In the genomic region with DNA sequence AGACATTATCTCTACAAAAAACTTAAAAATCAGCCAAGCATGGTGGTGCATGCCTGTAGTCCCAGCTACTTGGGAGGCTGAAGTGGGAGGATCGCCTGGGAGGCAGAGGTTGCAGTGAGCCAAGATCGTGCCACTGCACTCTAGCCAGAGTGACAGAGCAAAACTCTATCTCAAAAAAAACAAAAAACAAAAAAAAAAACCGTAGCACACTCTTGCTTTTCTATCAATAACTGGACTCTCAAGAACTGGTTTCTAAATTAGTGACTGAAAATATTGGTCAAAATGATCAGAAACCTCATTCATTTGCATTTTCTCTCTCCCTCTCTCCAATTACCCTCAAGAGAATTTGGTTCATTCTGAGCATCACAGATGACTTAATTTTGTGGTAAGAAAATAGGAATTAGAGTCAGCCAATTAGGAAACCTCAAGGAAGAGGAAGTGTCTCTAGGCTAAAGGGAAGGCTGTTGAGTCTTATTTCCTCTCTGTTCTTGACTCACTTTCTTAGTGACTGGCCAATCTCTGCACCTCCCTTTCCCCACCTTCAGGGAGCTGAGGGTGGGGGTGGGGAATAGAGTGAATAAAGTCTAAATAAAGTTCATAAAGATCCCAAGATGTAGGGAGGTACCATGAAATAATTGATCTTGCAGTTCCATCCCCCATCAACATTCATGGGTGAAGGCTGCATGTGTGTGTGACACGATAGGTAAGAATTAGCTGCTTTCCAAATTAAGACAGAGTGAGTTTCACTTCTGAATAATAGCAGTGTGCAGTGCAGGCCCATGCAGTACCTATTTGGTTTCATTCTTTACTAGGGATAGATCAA, we compare ENCODE assay signal across 8 cellular contexts. TPM values are rescaled to one million over a fixed set of nuclear protein-coding genes. Genes with fewer than 3 reads are reported as not detected.
DNase-seq lines count a peak whose midpoint lies in the region; ATAC-seq and TF ChIP-seq lines count a peak whose summit lies in the region.

No MANE protein-coding gene starts in this region.

- no peak for TF ChIP-seq CTCF in MCF 10A (IDR thresholded peaks at IDR 0.05; ENCODE audit: unreplicated experiment)
- TF ChIP-seq CTCF in breast epithelium (IDR thresholded peaks at IDR 0.05) = no peak
- TF ChIP-seq CTCF in OCI-LY3 (IDR thresholded peaks at IDR 0.05; ENCODE audit: low read depth, low read length) = no peak
- no peak for TF ChIP-seq CTCF in foreskin keratinocyte (conservative IDR thresholded peaks at IDR 0.05)

- peak overlapping the region; percentile 88 for H3K4me2 ChIP-seq in OCI-LY3 (ENCODE audit: low read length)

- intact Hi-C loops in MCF 10A (cut with micrococcal nuclease) (no loop called here), breast epithelium (cut with DNase I; ENCODE audit: low total_unique reads) (no loop called here)

- no peaks in the 10 kb centered on the region for H3K9me3 ChIP-seq in breast epithelium
- H3K9me3 ChIP-seq in OCI-LY3 (ENCODE audit: insufficient read depth, low read length) = no peaks in the 10 kb centered on the region

- in situ Hi-C loops in ACHN (cut with HindIII; ENCODE audit: low pct_ligation_motif_present, low pct_unique_long_range_greater_than_20kb, low sequenced_read_pairs) = no loop called here

- BruUV-seq in MCF 10A (replicated peaks; lab: Mats Ljungman, UMichigan) = no TSS peak

- H3K4me3 ChIP-seq in breast epithelium (no peak overlapping the region), OCI-LY3 (ENCODE audit: low read length) (peak overlapping the region; percentile 62)

- no peaks in the 10 kb centered on the region for H3K79me2 ChIP-seq in OCI-LY3 (ENCODE audit: low read length)

- TF ChIP-seq POLR2A in breast epithelium (IDR thresholded peaks at IDR 0.05) = no peak

- peak overlapping the region in 1 of 2 donors; percentile 67 for H3K27ac ChIP-seq in breast epithelium
- H3K27ac ChIP-seq in OCI-LY3 (ENCODE audit: low read length) = peak overlapping the region; percentile 93
- no peak overlapping the region for H3K27ac ChIP-seq in foreskin keratinocyte

- H3K4me1 ChIP-seq in breast epithelium (no peaks in the 10 kb centered on the region), OCI-LY3 (ENCODE audit: low read length) (peaks cover 53% of the 10 kb centered on the region), foreskin keratinocyte (peaks cover 8% of the 10 kb centered on the region)

- POLR2A ChIA-PET in MCF 10A (lab: Yijun Ruan, JAX) = interaction anchor here (0.7 kb wide), 1 partner anchor 49 kb away, joined by 3 read pairs; no protein-coding TSS in a partner anchor

- CTCF ChIA-PET in MCF 10A (lab: Yijun Ruan, JAX) = interaction anchor here (0.6 to 3.4 kb wide), 6 partner anchors 51 to 184 kb away, joined by 3 to 11 read pairs (median 4); no protein-coding TSS in a partner anchor

- H4K20me1 ChIP-seq in OCI-LY3 (ENCODE audit: insufficient read depth, low read length) = no peaks in the 10 kb centered on the region

- no peaks in the 10 kb centered on the region for H3K9me3 Mint-ChIP-seq in MCF 10A (ENCODE audit: unreplicated experiment)

- H3K4me3 Mint-ChIP-seq in MCF 10A (ENCODE audit: unreplicated experiment) = no peak overlapping the region

- no peaks in the 10 kb centered on the region for H3K27me3 ChIP-seq in breast epithelium
- H3K27me3 ChIP-seq in OCI-LY3 (ENCODE audit: low read depth, low read length) = peaks cover 15% of the 10 kb centered on the region; the same call in 1 of the 2 replicates
- H3K27me3 ChIP-seq in foreskin keratinocyte = no peaks in the 10 kb centered on the region

- no peaks in the 10 kb centered on the region for H3K27me3 Mint-ChIP-seq in MCF 10A (ENCODE audit: insufficient read depth, unreplicated experiment)

- H3K36me3 ChIP-seq in breast epithelium (no peaks in the 10 kb centered on the region), OCI-LY3 (replicated peaks; ENCODE audit: low read depth, low read length) (peaks cover 8% of the 10 kb centered on the region)

- no peak overlapping the region for H2AFZ ChIP-seq in OCI-LY3 (ENCODE audit: low read depth, low read length)

- ATAC-seq in HG02938 (IDR thresholded peaks at IDR 0.05; ENCODE audit: unreplicated experiment) (peak; percentile 76), foreskin keratinocyte (peak; percentile 51)

- H3K4me1 Mint-ChIP-seq in MCF 10A (ENCODE audit: insufficient read depth, unreplicated experiment) = peaks cover 8% of the 10 kb centered on the region

- H3K36me3 Mint-ChIP-seq in MCF 10A (ENCODE audit: insufficient read depth, unreplicated experiment) = peaks cover 7% of the 10 kb centered on the region

- peak overlapping the region; percentile 19 for H3K27ac Mint-ChIP-seq in MCF 10A (ENCODE audit: low read depth, unreplicated experiment)

- DNase-seq in MCF 10A (ENCODE audit: unreplicated experiment) (no peak), breast epithelium (ENCODE audit: low spot score in 2 of 2) (no peak), foreskin keratinocyte (peak in 1 of 2 donors; percentile 34), cerebellar cortex (ENCODE audit: low spot score) (no peak), D341Med (ENCODE audit: low spot score) (no peak), ACHN (no peak)

- peak overlapping the region; percentile 65 for H3K9ac ChIP-seq in OCI-LY3 (ENCODE audit: low read length)

RNA-seq across cellular contexts. Expression of a gene that starts 6.8 kb away (rescaled TPM):
- total RNA-seq in MCF 10A (2022) = 260 and 322 TPM in 2 replicates
- total RNA-seq in breast epithelium = 100 to 1,000 TPM; 150 to 170 (median 156) TPM
- total RNA-seq in foreskin keratinocyte = 201 and 215 TPM in 2 replicates
- 250 and 265 TPM in 2 replicates for polyA plus RNA-seq in foreskin keratinocyte
